8 cellular contexts compared by ENCODE assay signal in the genomic region with DNA sequence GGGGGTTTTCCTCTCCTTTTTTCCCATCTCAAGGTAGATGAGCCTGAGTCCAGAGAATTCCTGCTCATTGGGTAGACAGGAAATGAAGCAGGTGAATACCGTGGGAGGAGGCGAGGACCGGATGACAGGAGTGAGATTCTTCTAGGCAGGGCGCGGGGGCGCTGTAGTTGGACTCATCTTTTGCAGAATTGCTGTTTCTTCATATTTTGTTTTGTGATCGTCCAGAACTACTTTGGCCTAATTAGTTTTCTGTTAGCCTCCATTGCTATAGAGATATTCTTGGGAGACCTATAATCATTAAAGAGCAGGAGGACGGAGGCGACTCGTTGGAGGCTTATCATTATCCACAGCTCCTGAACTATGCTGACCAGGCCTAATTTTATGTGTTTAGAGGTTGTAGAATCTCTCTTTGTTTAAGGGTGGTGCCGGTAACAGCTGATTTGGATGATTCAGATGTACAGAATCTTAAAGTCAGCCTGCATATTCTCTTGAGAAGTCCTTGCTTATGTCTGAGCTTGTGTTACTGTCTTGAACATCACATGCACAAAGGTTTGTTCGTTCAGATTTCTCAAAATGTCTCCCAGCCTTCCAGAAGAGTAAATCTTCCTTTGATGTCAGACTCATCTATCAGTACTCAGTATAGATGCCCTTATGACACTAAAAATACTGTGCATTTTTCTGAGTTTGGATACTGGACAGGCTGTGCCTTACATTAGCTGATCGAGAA. TPM values are rescaled to one million over a fixed set of nuclear protein-coding genes. Genes with fewer than 3 reads are reported as not detected.
DNase-seq lines count a peak whose midpoint lies in the region; ATAC-seq, FAIRE-seq and TF ChIP-seq lines count a peak whose summit lies in the region.

No MANE protein-coding gene starts in this region.

- peaks cover 35% of the 10 kb centered on the region for H3K4me1 Mint-ChIP-seq in Caco-2 (ENCODE audit: low read depth, unreplicated experiment)
- H3K4me1 Mint-ChIP-seq in chondrocyte (ENCODE audit: low read depth), result peaks cover 45% of the 10 kb centered on the region

- WGBS in small intestine, 3 donors, result 6 to 11% (median 7%) methylated on average over 13 of the region's 13 CpGs

- H3K27me3 Mint-ChIP-seq in Caco-2 (ENCODE audit: insufficient read depth, unreplicated experiment) (no peaks in the 10 kb centered on the region), chondrocyte (ENCODE audit: low read depth) (no peaks in the 10 kb centered on the region)

- no peak for FAIRE-seq in small intestine (lab: Jason Lieb, UNC)

- DNase-seq in Caco-2 (peak; percentile 54 to 68), SK-MEL-5 (ENCODE audit: low read depth, low spot score) (peak; percentile 45), chondrocyte (ENCODE audit: low spot score) (no peak), kidney epithelial cell (ENCODE audit: low read depth) (no peak), small intestine (peak; percentile 62)

- CTCF ChIA-PET in Caco-2 (lab: Charles Lee), result interaction anchor here (0.7 to 1.5 kb wide), 3 partner anchors 18 to 31 kb away, joined by 3 to 5 read pairs (median 3); no protein-coding TSS in a partner anchor

- POLR2A ChIA-PET in Caco-2 (lab: Charles Lee), result interaction anchor here (1.1 kb wide), 1 partner anchor 36 kb away, joined by 4 read pairs; a partner anchor contains a TSS

- intact Hi-C loops in Caco-2 (cut with micrococcal nuclease; ENCODE audit: unreplicated experiment), result loop anchor here (2.0 kb wide), 2 partner anchors 37 to 71 kb away; a partner anchor contains a TSS

- peak overlapping the region; percentile 100 for H3K4me3 Mint-ChIP-seq in Caco-2 (ENCODE audit: unreplicated experiment)
- peak overlapping the region; percentile 94 for H3K4me3 Mint-ChIP-seq in chondrocyte (ENCODE audit: unreplicated experiment)

- peaks cover 50% of the 10 kb centered on the region for H3K36me3 Mint-ChIP-seq in Caco-2 (ENCODE audit: insufficient read depth, unreplicated experiment)
- peaks cover 6% of the 10 kb centered on the region for H3K36me3 Mint-ChIP-seq in chondrocyte (ENCODE audit: low read depth)

- ATAC-seq in HG02973 (IDR thresholded peaks at IDR 0.05; ENCODE audit: unreplicated experiment), result no peak
- ATAC-seq in GM21390 (IDR thresholded peaks at IDR 0.05; ENCODE audit: unreplicated experiment), result no peak

- TF ChIP-seq CTCF in Caco-2 (IDR thresholded peaks at IDR 0.05; ENCODE audit: insufficient read depth in 1 of 2, low read depth in 1 of 2, low read length in 1 of 2, severe bottlenecking in 1 of 2, unreplicated experiment in 1 of 2), result peak; percentile 32 to 51
- TF ChIP-seq CTCF in chondrocyte (IDR thresholded peaks at IDR 0.05), result peak; percentile 76
- peak; percentile 49 for TF ChIP-seq CTCF in kidney epithelial cell (IDR thresholded peaks at IDR 0.05; ENCODE audit: insufficient read depth, low read length, poor library complexity, severe bottlenecking)

- H3K36me3 ChIP-seq in Caco-2 (ENCODE audit: control insufficient read depth, insufficient read depth, low read length) (0 out of 2 replicates have a peak, but pooled peaks cover 1% of the 10 kb centered on the region), HUES48 (ENCODE audit: control insufficient read depth, insufficient read depth, low read length) (peaks cover 18% of the 10 kb centered on the region), kidney epithelial cell (ENCODE audit: control insufficient read depth, insufficient read depth, low read length) (no peaks in the 10 kb centered on the region), small intestine (ENCODE audit: control insufficient read depth in 2 of 2, insufficient read depth in 2 of 2, low read length in 2 of 2) (peaks cover 0 to 2% of the 10 kb centered on the region in 2 donors)

- no peaks in the 10 kb centered on the region for H3K9me3 Mint-ChIP-seq in Caco-2 (ENCODE audit: unreplicated experiment)
- no peaks in the 10 kb centered on the region for H3K9me3 Mint-ChIP-seq in chondrocyte (ENCODE audit: low read depth)

- H3K27ac ChIP-seq in HUES48 (ENCODE audit: low read depth, low read length) (peak overlapping the region; percentile 72), small intestine (ENCODE audit: low read depth in 1 of 2, low read length in 1 of 2) (peak overlapping the region; percentile 95 to 98)

- H3K4me3 ChIP-seq in Caco-2 (ENCODE audit: low read depth, low read length) (peak overlapping the region; percentile 82), HUES48 (ENCODE audit: low read depth, low read length) (peak overlapping the region; percentile 85), kidney epithelial cell (ENCODE audit: low read depth, low read length) (peak overlapping the region; percentile 83), small intestine (ENCODE audit: low read depth in 1 of 2, low read length in 2 of 2) (peak overlapping the region; percentile 71 to 90)

- H3K9ac ChIP-seq in HUES48 (ENCODE audit: low read depth, low read length), result peak overlapping the region; percentile 76; the same call in 1 of the 2 replicates

- H3K27me3 ChIP-seq in Caco-2 (replicated peaks; ENCODE audit: control insufficient read depth, insufficient read depth, low read length) (no peaks in the 10 kb centered on the region), HUES48 (ENCODE audit: control insufficient read depth, insufficient read depth, low read length) (no peaks in the 10 kb centered on the region), kidney epithelial cell (ENCODE audit: control insufficient read depth, insufficient read depth, low read length) (no peaks in the 10 kb centered on the region), small intestine (ENCODE audit: control insufficient read depth in 2 of 2, insufficient read depth in 2 of 2, low read length in 2 of 2) (no peaks in the 10 kb centered on the region)

- H3K9me3 ChIP-seq in Caco-2 (no peaks in the 10 kb centered on the region), HUES48 (ENCODE audit: control insufficient read depth, insufficient read depth, low read length) (no peaks in the 10 kb centered on the region), small intestine (ENCODE audit: control insufficient read depth, low read depth) (no peaks in the 10 kb centered on the region)

- peaks cover 34% of the 10 kb centered on the region for H3K4me1 ChIP-seq in Caco-2
- H3K4me1 ChIP-seq in HUES48 (ENCODE audit: control insufficient read depth, insufficient read depth, low read length), result peaks cover 21% of the 10 kb centered on the region
- peaks cover 2 to 14% of the 10 kb centered on the region in 2 donors for H3K4me1 ChIP-seq in small intestine (ENCODE audit: control insufficient read depth in 2 of 2, insufficient read depth in 1 of 2, low read depth in 1 of 2, low read length in 1 of 2)

- H3K27ac Mint-ChIP-seq in Caco-2 (ENCODE audit: unreplicated experiment), result peak overlapping the region; percentile 98
- H3K27ac Mint-ChIP-seq in chondrocyte (ENCODE audit: unreplicated experiment), result peak overlapping the region; percentile 93

- in situ Hi-C loops in SK-MEL-5 (cut with HindIII; ENCODE audit: low pct_unique_long_range_greater_than_20kb, low sequenced_read_pairs), result no loop called here

- TSS peak; percentile 83 for BruUV-seq in Caco-2 (replicated peaks; lab: Mats Ljungman, UMichigan)

RNA-seq across cellular contexts. Expression of a gene that starts 0.7 kb away (rescaled TPM):
- 82.8 and 103 TPM in 2 replicates for total RNA-seq in Caco-2 (2022)
- 59.0 and 67.2 TPM in 2 replicates for total RNA-seq in SK-MEL-5 (2014; rRNA removed; shearing (Covaris generic))
- polyA plus RNA-seq in SK-MEL-5 (2015; cell fraction: cytosol; rRNA removed), result 79.9 and 96.7 TPM in 2 replicates
- 139 and 152 TPM in 2 replicates for polyA plus RNA-seq in SK-MEL-5 (2015; cell fraction: nucleus; rRNA removed)
- total RNA-seq in chondrocyte, result 49.9 to 63.4 TPM (median 61.3 TPM) in 3 replicates
- 43.9 and 46.4 TPM in 2 replicates for total RNA-seq in kidney epithelial cell
- 10 to 100 TPM; 38.7 to 85.9 (median 52.4) TPM for polyA plus RNA-seq in small intestine

RNA-seq across cellular contexts. Expression of a gene that starts 36.4 kb away (rescaled TPM):
- total RNA-seq in Caco-2 (2022), result 143 and 173 TPM in 2 replicates
- 10.0 and 11.2 TPM in 2 replicates for total RNA-seq in SK-MEL-5 (2014; rRNA removed; shearing (Covaris generic))
- 7.4 and 11.9 TPM in 2 replicates for polyA plus RNA-seq in SK-MEL-5 (2015; cell fraction: cytosol; rRNA removed)
- 0.49 and 1.6 TPM in 2 replicates for polyA plus RNA-seq in SK-MEL-5 (2015; cell fraction: nucleus; rRNA removed)
- total RNA-seq in chondrocyte, result 501 to 877 TPM (median 874 TPM) in 3 replicates
- 58.5 and 70.2 TPM in 2 replicates for total RNA-seq in kidney epithelial cell
- 10 to 100 TPM in 2 of 3 donors, 1 to 10 TPM in 1; 2.7 to 81.0 (median 12.2) TPM for polyA plus RNA-seq in small intestine

Comparison
In these comparisons a context has a peak if more than half of its experiments do, and no peak if none do; other contexts are left out.
1. DNase-seq: peak in Caco-2 (2 of 2), SK-MEL-5 (single experiment) and small intestine (single experiment); none in chondrocyte (single experiment) and kidney epithelial cell (single experiment).
2. Peak in every context shown above with its lines, with median percentiles within 50 percentile points of each other: H3K4me3 ChIP-seq and CTCF ChIP-seq.